ENCODE assay signal across 27 cellular contexts in genomic region chr16:16154292-16154951, GRCh38.
"Had no signal": no experiment of that assay in that cellular context is flagged by ENCODE, and none has a peak within 500 bp of the region (broad histone marks: within the 10 kb centered on the region; RNA-seq: fewer than 3 reads in every experiment).

No MANE protein-coding gene starts in this region.

- DNase-seq: activated B cell treated with CpG ODN at 0.5 μM for 24 hours; activated CD4-positive, alpha-beta T cell treated with anti-CD3 and anti-CD28 coated beads, Interleukin-2, amount 50 U/mL, for 1 hour; activated CD8-positive, alpha-beta T cell treated with anti-CD3 and anti-CD28 coated beads for 36 hours; activated gamma-delta T cell treated with Interleukin-2 at 50 U/mL for 16 hours; activated naive CD4-positive, alpha-beta T cell treated with anti-CD3 and anti-CD28 coated beads, Interleukin-2, amount 50 U/mL, for 16 hours; activated T-cell treated with anti-CD3 and anti-CD28 coated beads, Interleukin-2, amount 50 U/mL, for 4 hours; amniotic stem cell; brain microvascular endothelial cell; caudate nucleus; endodermal cell; foreskin keratinocyte; heart left ventricle; left lung; mucosa of descending colon; retina; stimulated activated CD4-positive, alpha-beta T cell treated with anti-CD3 and anti-CD28 coated beads, Interleukin-1b, Interleukin-23, amount 100 ng/mL, for 48 hours; stimulated activated CD4-positive, alpha-beta T cell treated with anti-CD3 and anti-CD28 coated beads, Interleukin-4, amount 100 ng/mL, for 4 hours; stimulated activated CD8-positive, alpha-beta memory T cell treated with anti-CD3 and anti-CD28 coated beads, Interleukin-4, amount 100 ng/mL, for 48 hours; stimulated activated naive B cell treated with anti-CD40 and anti-IgM and Interleukin-4, amounts not matched to agents 10 μg/mL and 1 μg/mL and 100 μg/mL, for 72 hours; testis; transverse colon had no signal

- H3K27me3 Mint-ChIP-seq: activated B cell treated with CpG ODN at 0.5 μM for 24 hours; activated CD8-positive, alpha-beta T cell treated with anti-CD3 and anti-CD28 coated beads for 36 hours; activated T-helper 17 cell treated with anti-CD3 and anti-CD28 coated beads, Interleukin-2, amount 50 U/mL, for 72 hours; dendritic cell treated with granulocyte-macrophage colony-stimulating factor and Interleukin-4, amounts not matched to agents 40 ng/mL and 50 ng/mL, for 4 days had no signal

- H3K27ac Mint-ChIP-seq: activated B cell treated with CpG ODN at 0.5 μM for 24 hours; activated CD8-positive, alpha-beta T cell treated with anti-CD3 and anti-CD28 coated beads for 36 hours; activated T-helper 17 cell treated with anti-CD3 and anti-CD28 coated beads, Interleukin-2, amount 50 U/mL, for 72 hours; dendritic cell treated with granulocyte-macrophage colony-stimulating factor and Interleukin-4, amounts not matched to agents 40 ng/mL and 50 ng/mL, for 4 days; endodermal cell; natural killer cell treated with Interleukin-12 subunit alpha and Interleukin-12 subunit beta and Interleukin-15 and Interleukin-18, amount 100 ng/mL, for 72 hours; stimulated activated naive B cell treated with anti-CD40 and anti-IgM and Interleukin-4, amounts not matched to agents 10 μg/mL and 1 μg/mL and 100 μg/mL, for 72 hours had no signal

- H3K27me3 ChIP-seq: brain microvascular endothelial cell, esophagus muscularis mucosa, foreskin keratinocyte, heart left ventricle, left lung, testis, transverse colon had no signal

- H3K4me3 ChIP-seq: esophagus muscularis mucosa, heart left ventricle, left lung, mucosa of descending colon, prostate gland, smooth muscle cell, testis, transverse colon had no signal

- H3K9me3 ChIP-seq: mucosa of descending colon, prostate gland, testis, transverse colon had no signal

- H3K4me1 Mint-ChIP-seq: activated B cell treated with CpG ODN at 0.5 μM for 24 hours; endodermal cell; stimulated activated naive B cell treated with anti-CD40 and anti-IgM and Interleukin-4, amounts not matched to agents 10 μg/mL and 1 μg/mL and 100 μg/mL, for 72 hours had no signal

- H3K36me3 ChIP-seq: brain microvascular endothelial cell, esophagus muscularis mucosa, heart left ventricle, prostate gland, transverse colon had no signal

- H3K4me1 ChIP-seq: foreskin keratinocyte, left lung, prostate gland had no signal

- H3K4me3 Mint-ChIP-seq: activated B cell treated with CpG ODN at 0.5 μM for 24 hours; activated CD8-positive, alpha-beta T cell treated with anti-CD3 and anti-CD28 coated beads for 36 hours; activated T-cell treated with anti-CD3 and anti-CD28 coated beads, Interleukin-2, amount 50 U/mL, for 4 hours; activated T-helper 17 cell treated with anti-CD3 and anti-CD28 coated beads, Interleukin-2, amount 50 U/mL, for 72 hours; dendritic cell treated with granulocyte-macrophage colony-stimulating factor and Interleukin-4, amounts not matched to agents 40 ng/mL and 50 ng/mL, for 4 days; endodermal cell; natural killer cell treated with Interleukin-12 subunit alpha and Interleukin-12 subunit beta and Interleukin-15 and Interleukin-18, amount 100 ng/mL, for 72 hours; stimulated activated naive B cell treated with anti-CD40 and anti-IgM and Interleukin-4, amounts not matched to agents 10 μg/mL and 1 μg/mL and 100 μg/mL, for 72 hours had no signal

- ATAC-seq: activated CD8-positive, alpha-beta T cell treated with anti-CD3 and anti-CD28 coated beads for 36 hours; activated T-cell treated with anti-CD3 and anti-CD28 coated beads, Interleukin-2, amount 50 U/mL, for 4 hours; activated T-helper 17 cell treated with anti-CD3 and anti-CD28 coated beads, Interleukin-2, amount 50 U/mL, for 72 hours; foreskin keratinocyte; heart left ventricle; left lung; mucosa of descending colon; stimulated activated naive B cell treated with anti-CD40 and anti-IgM and Interleukin-4, amounts not matched to agents 10 μg/mL and 1 μg/mL and 100 μg/mL, for 72 hours had no signal

- H3K27ac ChIP-seq: brain microvascular endothelial cell, esophagus muscularis mucosa, foreskin keratinocyte, heart left ventricle, left lung, prostate gland, testis, transverse colon had no signal
